8 cellular contexts compared by ENCODE assay signal in the genomic region with DNA sequence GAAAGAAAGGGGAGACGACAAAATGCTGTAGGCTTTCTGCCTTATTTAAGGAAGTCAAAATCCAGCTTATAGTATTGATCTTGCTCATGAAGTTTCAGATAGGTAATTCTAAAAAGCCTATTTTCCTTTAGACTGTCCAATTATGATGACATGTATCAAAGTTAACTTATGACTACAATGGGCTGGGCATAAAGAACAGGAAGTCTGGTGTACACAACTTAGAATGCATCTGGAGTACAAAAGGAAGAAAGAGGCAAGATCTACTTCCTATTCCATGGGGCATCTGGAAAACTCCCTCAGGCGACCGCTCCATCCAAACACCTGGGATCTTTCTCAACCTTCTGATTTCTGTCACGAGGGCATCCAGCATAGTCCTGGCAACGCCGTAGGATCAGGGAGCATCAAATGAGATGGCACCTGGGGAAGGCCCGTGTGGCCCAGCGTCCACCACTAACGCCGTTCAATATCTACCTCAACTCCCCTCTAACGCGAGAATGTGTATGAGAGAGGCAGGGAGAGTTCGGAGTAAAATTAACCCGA. TPM values are rescaled to one million over a fixed set of nuclear protein-coding genes. Genes with fewer than 3 reads are reported as not detected.
DNase-seq lines count a peak whose midpoint lies in the region; ATAC-seq lines count a peak whose summit lies in the region.

No MANE protein-coding gene starts in this region.

- H3K27ac ChIP-seq in muscle layer of colon (ENCODE audit: low read depth, low read length): no peak overlapping the region

- peak; percentile 2 for ATAC-seq in HG02571 (IDR thresholded peaks at IDR 0.05; ENCODE audit: unreplicated experiment)

- no peaks in the 10 kb centered on the region for H3K27me3 ChIP-seq in muscle layer of colon (ENCODE audit: control insufficient read depth in 1 of 2, insufficient read depth in 2 of 2, low read length in 2 of 2)

- H3K9me3 ChIP-seq in muscle layer of colon (ENCODE audit: low read length): no peaks in the 10 kb centered on the region

- peaks cover 10% of the 10 kb centered on the region for H3K4me1 ChIP-seq in muscle layer of colon (ENCODE audit: insufficient read depth, low read length)

- DNase-seq in NCI-H1436 (lab: John Stamatoyannopoulos, UW) (peak; percentile 33), NCI-H1436 treated with DMSO at 0.1 percent for 48 hours (lab: John Stamatoyannopoulos, UW) (no peak), NOMO-1 treated with dmso at 0.1 percent for 144 hours (lab: John Stamatoyannopoulos, UW; ENCODE audit: unreplicated experiment) (peak; percentile 41), dermis blood vessel endothelial cell (peak; percentile 63), HuH-7.5 (ENCODE audit: low spot score) (no peak)
- DNase-seq in stimulated activated CD4-positive, alpha-beta T cell treated with anti-CD3 and anti-CD28 coated beads, Interleukin-4, amount 100 ng/mL, for 24 hours: no peak

- H3K36me3 ChIP-seq in muscle layer of colon (ENCODE audit: insufficient read depth, low read length): no peaks in the 10 kb centered on the region

- H3K9ac ChIP-seq in muscle layer of colon (ENCODE audit: low read length): peak overlapping the region; percentile 44

- H3K4me3 ChIP-seq in muscle layer of colon (ENCODE audit: low read depth in 1 of 2, low read length in 2 of 2): peak overlapping the region; percentile 38 to 85

RNA-seq across cellular contexts. Expression of a gene that starts 0.5 kb away (rescaled TPM):
- total RNA-seq in dermis blood vessel endothelial cell: 2.2 and 5.1 TPM in 2 replicates

RNA-seq across cellular contexts. Expression of a gene that starts 31.5 kb away (rescaled TPM):
- not detected in 2 replicates for total RNA-seq in dermis blood vessel endothelial cell

RNA-seq across cellular contexts. Expression of a gene that starts 33.2 kb away (rescaled TPM):
- 0.34 and 0.51 TPM in 2 replicates for total RNA-seq in dermis blood vessel endothelial cell

Comparison
In these comparisons a context has a peak if more than half of its experiments do, and no peak if none do; other contexts are left out.
1. DNase-seq: peak in NCI-H1436 (single experiment), NOMO-1 treated with dmso at 0.1 percent for 144 hours (single experiment) and dermis blood vessel endothelial cell (single experiment); none in NCI-H1436 treated with DMSO at 0.1 percent for 48 hours (single experiment), HuH-7.5 (single experiment) and stimulated activated CD4-positive, alpha-beta T cell treated with anti-CD3 and anti-CD28 coated beads, Interleukin-4, amount 100 ng/mL, for 24 hours (single experiment).